ENCODE assay signal across 10 cellular contexts in the genomic region with DNA sequence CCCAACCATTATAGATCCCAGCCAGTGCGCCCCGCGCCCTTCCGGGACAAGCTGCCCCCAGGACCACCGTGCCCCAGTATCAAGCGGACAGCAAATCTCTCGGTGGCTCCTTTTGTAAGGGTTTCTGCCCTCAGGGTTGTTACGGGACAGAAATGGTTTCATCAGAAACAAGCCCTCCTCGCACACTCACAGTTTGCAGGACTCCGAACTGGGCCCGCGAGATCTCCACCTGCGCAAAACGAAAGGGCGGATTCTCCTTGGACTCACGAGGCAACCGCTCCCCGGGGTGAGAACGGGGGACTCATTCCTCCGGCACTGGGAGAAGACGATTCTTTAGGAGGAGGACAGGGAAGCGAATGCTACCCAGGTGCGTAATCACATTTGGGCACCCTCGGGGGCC. TPM values are rescaled to one million over a fixed set of nuclear protein-coding genes. Genes with fewer than 3 reads are reported as not detected.
DNase-seq lines count a peak whose midpoint lies in the region; ATAC-seq, FAIRE-seq and TF ChIP-seq lines count a peak whose summit lies in the region.
"Had no signal": no experiment of that assay in that cellular context is flagged by ENCODE, and none has a peak within 500 bp of the region (broad histone marks: within the 10 kb centered on the region; RNA-seq: fewer than 3 reads in every experiment).

No MANE protein-coding gene starts in this region.

- TF ChIP-seq CTCF in mammary epithelial cell (conservative IDR thresholded peaks at IDR 0.05 in 1 of 2, IDR thresholded peaks at IDR 0.05 in 1 of 2; ENCODE audit: extremely low read depth in 1 of 2, insufficient read depth in 1 of 2, low read depth in 1 of 2, low read length in 2 of 2) (no peak), mesothelial cell of epicardium (IDR thresholded peaks at IDR 0.05; ENCODE audit: unreplicated experiment) (no peak), upper lobe of right lung (IDR thresholded peaks at IDR 0.05) (no peak)

- H3K27ac ChIP-seq in mammary epithelial cell (ENCODE audit: insufficient read depth, low read depth, low read length) = no peak overlapping the region
- H3K27ac ChIP-seq in upper lobe of right lung = peak overlapping the region; percentile 87

- H3K9me3 ChIP-seq in mammary epithelial cell (replicated peaks; ENCODE audit: insufficient read depth, low read length) (no peaks in the 10 kb centered on the region), upper lobe of right lung (no peaks in the 10 kb centered on the region)

- H3K4me1 Mint-ChIP-seq in activated naive CD8-positive, alpha-beta T cell (ENCODE audit: low read depth) = peaks cover 9% of the 10 kb centered on the region
- H3K4me1 Mint-ChIP-seq in activated naive CD8-positive, alpha-beta T cell treated with anti-CD3 and anti-CD28 coated beads, Interleukin-2, amount 50 U/mL, for 24 hours = peaks cover 8% of the 10 kb centered on the region
- peaks cover 22% of the 10 kb centered on the region for H3K4me1 Mint-ChIP-seq in mesothelial cell of epicardium

- FAIRE-seq in GM12891 (lab: Jason Lieb, UNC) = no peak

- dilution Hi-C loops in mammary epithelial cell (cut with HindIII; ENCODE audit: low sequenced_read_pairs) = no loop called here

- peaks cover 3% of the 10 kb centered on the region for H4K20me1 ChIP-seq in mammary epithelial cell (ENCODE audit: insufficient read depth, low read length)

- peaks cover 59% of the 10 kb centered on the region for H3K79me2 ChIP-seq in mammary epithelial cell (ENCODE audit: insufficient read depth, low read length)

- H3K36me3 Mint-ChIP-seq in activated naive CD8-positive, alpha-beta T cell = no peaks in the 10 kb centered on the region
- no peaks in the 10 kb centered on the region for H3K36me3 Mint-ChIP-seq in activated naive CD8-positive, alpha-beta T cell treated with anti-CD3 and anti-CD28 coated beads, Interleukin-2, amount 50 U/mL, for 24 hours (ENCODE audit: low read depth)
- peaks cover 4% of the 10 kb centered on the region for H3K36me3 Mint-ChIP-seq in mesothelial cell of epicardium
- H3K36me3 Mint-ChIP-seq: CD4-positive, CD25-positive, alpha-beta regulatory T cell had no signal

- no peak overlapping the region for H2AFZ ChIP-seq in mammary epithelial cell (ENCODE audit: low read depth, low read length)

- no peak for ATAC-seq in activated naive CD8-positive, alpha-beta T cell treated with anti-CD3 and anti-CD28 coated beads, Interleukin-2, amount 50 U/mL, for 24 hours
- ATAC-seq in upper lobe of right lung = no peak
- ATAC-seq in HG02973 (IDR thresholded peaks at IDR 0.05; ENCODE audit: unreplicated experiment) = no peak

- H3K4me3 ChIP-seq in mammary epithelial cell (replicated peaks in 1 of 3; ENCODE audit: insufficient read depth in 1 of 3, low read depth in 2 of 3, low read length in 3 of 3) (peak overlapping the region; percentile 92 to 98 (median 94)), upper lobe of right lung (peak overlapping the region; percentile 80)

- WGBS in mammary epithelial cell (ENCODE audit: low coverage, missing lambda C conversion rate) = 83% methylated on average over 11 of the region's 24 CpGs

- no TSS peak for BruUV-seq in mammary epithelial cell (replicated peaks; lab: Mats Ljungman, UMichigan)

- DNase-seq in activated naive CD8-positive, alpha-beta T cell treated with anti-CD3 and anti-CD28 coated beads, Interleukin-2, amount 50 U/mL, for 24 hours = no peak
- no peak for DNase-seq in mammary epithelial cell
- no peak for DNase-seq in mesothelial cell of epicardium (ENCODE audit: low spot score in 2 of 2, unreplicated experiment in 2 of 2)
- DNase-seq in upper lobe of right lung = no peak
- no peak for DNase-seq in activated T-cell treated with anti-CD3 and anti-CD28 coated beads, Interleukin-2, amount 50 U/mL, for 48 hours
- no peak for DNase-seq in GM12891 (ENCODE audit: insufficient read length, low spot score)
- DNase-seq: CD4-positive, CD25-positive, alpha-beta regulatory T cell; NCI-H1694 treated with DMSO at 0.1 percent for 48 hours had no signal

- no peak overlapping the region for H3K27ac Mint-ChIP-seq in activated naive CD8-positive, alpha-beta T cell
- no peak overlapping the region for H3K27ac Mint-ChIP-seq in activated naive CD8-positive, alpha-beta T cell treated with anti-CD3 and anti-CD28 coated beads, Interleukin-2, amount 50 U/mL, for 24 hours
- no peak overlapping the region for H3K27ac Mint-ChIP-seq in mesothelial cell of epicardium
- H3K27ac Mint-ChIP-seq: CD4-positive, CD25-positive, alpha-beta regulatory T cell had no signal

- intact Hi-C loops in mammary epithelial cell (cut with micrococcal nuclease) = loop anchor here (5.0 kb wide), 2 partner anchors 41 to 309 kb away; no protein-coding TSS in a partner anchor
- intact Hi-C loops in upper lobe of right lung (cut with DNase I) = no loop called here

- peak overlapping the region; percentile 91 for H3K4me2 ChIP-seq in mammary epithelial cell (ENCODE audit: insufficient read depth, low read depth, low read length)

- H3K4me3 Mint-ChIP-seq in activated naive CD8-positive, alpha-beta T cell = peak overlapping the region; percentile 59
- H3K4me3 Mint-ChIP-seq in activated naive CD8-positive, alpha-beta T cell treated with anti-CD3 and anti-CD28 coated beads, Interleukin-2, amount 50 U/mL, for 24 hours = no peak overlapping the region
- peak overlapping the region; percentile 71 for H3K4me3 Mint-ChIP-seq in mesothelial cell of epicardium

- H3K36me3 ChIP-seq in mammary epithelial cell (ENCODE audit: insufficient read depth, low read length) = peaks cover 5% of the 10 kb centered on the region
- H3K36me3 ChIP-seq in upper lobe of right lung = peaks cover 7% of the 10 kb centered on the region

- CTCF ChIA-PET in mammary epithelial cell (lab: Charles Lee; ENCODE audit: low non-redundant PET) = no interaction called here

- H3K4me1 ChIP-seq in mammary epithelial cell (ENCODE audit: insufficient read depth, low read length) (peaks cover 27% of the 10 kb centered on the region), upper lobe of right lung (peaks cover 27% of the 10 kb centered on the region)

- H3K9me3 Mint-ChIP-seq in activated naive CD8-positive, alpha-beta T cell (ENCODE audit: low read depth) = no peaks in the 10 kb centered on the region
- H3K9me3 Mint-ChIP-seq in activated naive CD8-positive, alpha-beta T cell treated with anti-CD3 and anti-CD28 coated beads, Interleukin-2, amount 50 U/mL, for 24 hours = no peaks in the 10 kb centered on the region
- H3K9me3 Mint-ChIP-seq in mesothelial cell of epicardium = no peaks in the 10 kb centered on the region

- no peak overlapping the region for H3K9ac ChIP-seq in mammary epithelial cell (ENCODE audit: insufficient read depth, low read length)

- in situ Hi-C loops in mammary epithelial cell (cut with MboI; ENCODE audit: low sequenced_read_pairs in 2 of 2) = loop anchor here in 1 of 2 donors (25.0 kb wide), 1 partner anchor 271 kb away; no protein-coding TSS in a partner anchor

- no peak for TF ChIP-seq POLR2A in GM12891 (IDR thresholded peaks at IDR 0.05; ENCODE audit: low read depth, low read length)

- H3K27me3 ChIP-seq in mammary epithelial cell (ENCODE audit: insufficient read depth, low read length) = no peaks in the 10 kb centered on the region
- H3K27me3 ChIP-seq in upper lobe of right lung = no peaks in the 10 kb centered on the region

- H3K27me3 Mint-ChIP-seq in activated naive CD8-positive, alpha-beta T cell = peaks cover 19% of the 10 kb centered on the region
- peaks cover 22% of the 10 kb centered on the region for H3K27me3 Mint-ChIP-seq in activated naive CD8-positive, alpha-beta T cell treated with anti-CD3 and anti-CD28 coated beads, Interleukin-2, amount 50 U/mL, for 24 hours
- H3K27me3 Mint-ChIP-seq in mesothelial cell of epicardium (ENCODE audit: low read depth) = peaks cover 5% of the 10 kb centered on the region

TF ChIP-seq in GM12891, 5 proteins besides CTCF, POLR2A, EP300 and RAD21:
- TF ChIP-seq SPI1 (IDR thresholded peaks at IDR 0.05; ENCODE audit: low read depth, low read length) (no peak), POU2F2 (IDR thresholded peaks at IDR 0.05; ENCODE audit: low read depth, low read length) (no peak), PAX5 (IDR thresholded peaks at IDR 0.05; ENCODE audit: insufficient read depth, low read length, severe bottlenecking) (no peak), TAF1 (IDR thresholded peaks at IDR 0.05; ENCODE audit: low read depth, low read length) (no peak), POLR2AphosphoS5 (IDR thresholded peaks at IDR 0.05; ENCODE audit: low read depth, low read length) (no peak)

RNA-seq across cellular contexts. Expression of a gene that starts 51.1 kb away (rescaled TPM):
- total RNA-seq in mammary epithelial cell = 10 to 100 TPM; 12.6 to 18.0 TPM
- polyA plus RNA-seq in mammary epithelial cell = 5.4 TPM
- 12.0 TPM for polyA minus RNA-seq in mammary epithelial cell
- total RNA-seq in mesothelial cell of epicardium = 71.2 to 74.6 TPM (median 73.1 TPM) in 3 replicates
- total RNA-seq in upper lobe of right lung = 43.7 TPM
- polyA plus RNA-seq in GM12891 (2012; ENCODE audit: low read depth, missing spikeins) = 8.7 TPM

RNA-seq across cellular contexts. Expression of a gene that starts 54.5 kb away (rescaled TPM):
- total RNA-seq in mammary epithelial cell (10 to 100 TPM in 1 of 2 donors, 1 to 10 TPM in 1; 7.2 to 10.4 TPM), mesothelial cell of epicardium (8.3 to 9.4 TPM (median 8.5 TPM) in 3 replicates), upper lobe of right lung (19.0 TPM)
- 2.3 TPM for polyA plus RNA-seq in mammary epithelial cell
- 16.1 TPM for polyA minus RNA-seq in mammary epithelial cell
- polyA plus RNA-seq in GM12891 (2012; ENCODE audit: low read depth, missing spikeins) = 6.8 TPM
